1 cellular context compared by ENCODE assay signal in genomic region chr1:184051138-184051484, GRCh38.
TF ChIP-seq lines count a peak whose summit lies in the region.

No MANE protein-coding gene starts in this region.

TF ChIP-seq in IMR-90, 13 proteins besides CTCF, POLR2A, EP300 and RAD21 (continued from another document):
- no peak for TF ChIP-seq ELK1 (IDR thresholded peaks at IDR 0.05; ENCODE audit: borderline replicate concordance, low read depth, low read length)
- TF ChIP-seq USF2 (IDR thresholded peaks at IDR 0.05; ENCODE audit: low read depth, low read length), result no peak
- TF ChIP-seq MXI1 (IDR thresholded peaks at IDR 0.05; ENCODE audit: borderline replicate concordance, low read depth, low read length), result no peak
